In the genomic region with DNA sequence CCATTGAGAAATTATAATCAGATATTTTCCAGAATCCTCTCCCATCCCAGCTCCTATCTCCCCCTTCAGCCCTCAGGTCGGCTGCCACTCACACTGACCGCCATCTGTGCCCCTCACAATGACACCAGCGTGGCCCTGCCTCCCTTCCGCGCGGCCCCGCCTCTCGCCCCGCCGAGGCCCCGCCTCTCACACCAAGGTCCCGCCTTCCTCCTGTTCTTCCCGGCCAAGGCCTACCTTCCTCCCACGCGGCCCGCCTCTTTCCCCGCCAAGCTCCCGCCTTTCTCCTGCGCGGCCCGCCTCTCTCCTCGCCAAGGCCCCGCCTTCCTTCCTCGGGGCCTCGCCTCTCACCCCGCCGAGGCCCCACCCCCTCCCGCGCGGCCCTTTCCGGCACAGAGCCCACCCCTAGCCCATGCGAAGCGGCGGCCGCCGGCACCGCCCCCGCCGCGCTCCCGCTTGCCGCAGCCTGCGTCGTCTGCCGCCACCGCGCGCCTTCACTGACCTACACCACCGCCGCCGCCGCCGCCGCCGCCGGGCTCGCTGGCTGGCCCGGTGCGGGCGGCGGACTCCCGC, we compare ENCODE assay signal across 8 cellular contexts. TPM values are rescaled to one million over a fixed set of nuclear protein-coding genes. Genes with fewer than 3 reads are reported as not detected.
A peak's percentile ranks its signal among the peaks of the same experiment; 100 is the strongest.
DNase-seq lines count a peak whose midpoint lies in the region; ATAC-seq, FAIRE-seq and TF ChIP-seq lines count a peak whose summit lies in the region.

A gene (plus strand): TSS at position 410 of the 570 bp plus-strand sequence. CDS start 261 bp downstream, outside the sequence.

- no peaks in the 10 kb centered on the region for H3K27me3 Mint-ChIP-seq in IgD-negative memory B cell
- peaks cover 3% of the 10 kb centered on the region for H3K27me3 Mint-ChIP-seq in endothelial cell (ENCODE audit: unreplicated experiment)

- H3K4me1 Mint-ChIP-seq in IgD-negative memory B cell (peaks cover 17 to 33% (median 25%) of the 10 kb centered on the region in 3 donors), endothelial cell (ENCODE audit: unreplicated experiment) (peaks cover 13% of the 10 kb centered on the region)

- FAIRE-seq in D721Med (lab: Jason Lieb, UNC) = no peak

- DNase-seq in D721Med (ENCODE audit: insufficient read length, low spot score) (peak; percentile 74), OCI-M1 (lab: John Stamatoyannopoulos, UW) (peak; percentile 98), activated T-cell treated with anti-CD3 and anti-CD28 coated beads for 1 hour (ENCODE audit: low read depth) (peak; percentile 95), endothelial cell (ENCODE audit: low spot score) (peak; percentile 97), midbrain (lab: John Stamatoyannopoulos, UW) (peak; percentile 98)
- peak; percentile 96 to 98 for DNase-seq in stimulated activated CD8-positive, alpha-beta memory T cell treated with anti-CD3 and anti-CD28 coated beads, Interleukin-15, amount 100 ng/mL, for 48 hours (ENCODE audit: low read depth in 2 of 2)

- TF ChIP-seq CTCF in D721Med (IDR thresholded peaks at IDR 0.05; ENCODE audit: insufficient read depth, missing control alignments) = no peak
- no peak for TF ChIP-seq CTCF in endothelial cell (IDR thresholded peaks at IDR 0.05; ENCODE audit: unreplicated experiment)

- H3K27ac Mint-ChIP-seq in IgD-negative memory B cell = peak within 1 kb of the TSS; percentile 62 to 94 (median 93)
- peak within 1 kb of the TSS; percentile 88 for H3K27ac Mint-ChIP-seq in endothelial cell (ENCODE audit: unreplicated experiment)

- H3K36me3 Mint-ChIP-seq in IgD-negative memory B cell = peaks cover 3% of the 10 kb centered on the region
- peaks cover 13% of the 10 kb centered on the region for H3K36me3 Mint-ChIP-seq in endothelial cell (ENCODE audit: low read depth, unreplicated experiment)

- no peaks in the 10 kb centered on the region for H3K9me3 Mint-ChIP-seq in IgD-negative memory B cell
- no peaks in the 10 kb centered on the region for H3K9me3 Mint-ChIP-seq in endothelial cell (ENCODE audit: unreplicated experiment)

- peak within 1 kb of the TSS; percentile 94 to 99 (median 97) for H3K4me3 Mint-ChIP-seq in IgD-negative memory B cell
- peak within 1 kb of the TSS; percentile 98 for H3K4me3 Mint-ChIP-seq in endothelial cell (ENCODE audit: unreplicated experiment)

- peak; percentile 91 for ATAC-seq in GM21576 (IDR thresholded peaks at IDR 0.05; ENCODE audit: unreplicated experiment)

RNA-seq across cellular contexts. Expression of the gene that starts here (rescaled TPM):
- 14.8 TPM for polyA plus RNA-seq in IgD-negative memory B cell
- total RNA-seq in endothelial cell (ENCODE audit: unreplicated experiment) = 36.8 TPM

Comparison
In these comparisons a context has a peak if more than half of its experiments do, and no peak if none do; other contexts are left out.
1. Peak in every context shown above with its lines: DNase-seq and ATAC-seq.